Comparison of ENCODE assay signal across 20 cellular contexts in genomic region chr11:133137939-133138338, GRCh38.
A peak's percentile ranks its signal among the peaks of the same experiment; 100 is the strongest.
DNase-seq lines count a peak whose midpoint lies in the region; ATAC-seq and TF ChIP-seq lines count a peak whose summit lies in the region.
"Had no signal": no experiment of that assay in that cellular context is flagged by ENCODE, and none has a peak within 500 bp of the region (broad histone marks: within the 10 kb centered on the region; RNA-seq: fewer than 3 reads in every experiment).

No MANE protein-coding gene starts in this region.

- H3K36me3 Mint-ChIP-seq in endodermal cell (ENCODE audit: low read depth) = no peaks in the 10 kb centered on the region
- H3K36me3 Mint-ChIP-seq in CD8-positive, alpha-beta T cell = no peaks in the 10 kb centered on the region
- H3K36me3 Mint-ChIP-seq: CD4-positive, CD25-positive, alpha-beta regulatory T cell; CD8-positive, alpha-beta memory T cell had no signal

- peaks cover 20% of the 10 kb centered on the region for H3K27me3 ChIP-seq in endodermal cell (ENCODE audit: control insufficient read depth, insufficient read depth, low read length, poor library complexity, severe bottlenecking)
- H3K27me3 ChIP-seq in CD8-positive, alpha-beta T cell (ENCODE audit: insufficient read depth, low read length) = no peaks in the 10 kb centered on the region
- H3K27me3 ChIP-seq: BLaER1 had no signal

- no peaks in the 10 kb centered on the region for H3K4me1 ChIP-seq in endodermal cell (ENCODE audit: control insufficient read depth, insufficient read depth, low read length)
- H3K4me1 ChIP-seq in CD8-positive, alpha-beta T cell (ENCODE audit: insufficient read depth, low read length) = no peaks in the 10 kb centered on the region
- H3K4me1 ChIP-seq: BLaER1 had no signal

- peak; percentile 2 for DNase-seq in endodermal cell
- DNase-seq in occipital lobe (lab: John Stamatoyannopoulos, UW) = peak; percentile 40
- peak; percentile 45 for DNase-seq in superior temporal gyrus (ENCODE audit: extremely low spot score)
- DNase-seq in CD8-positive, alpha-beta T cell = no peak
- no peak for DNase-seq in NCI-H2029 (lab: John Stamatoyannopoulos, UW)
- DNase-seq in NK-92 treated with Interleukin-12 subunit alpha and Interleukin-12 subunit beta, amount 100 ng/mL, for 24 hours (lab: John Stamatoyannopoulos, UW) = no peak
- DNase-seq: CD4-positive, CD25-positive, alpha-beta regulatory T cell; CD8-positive, alpha-beta memory T cell; DMS 273 treated with DMSO at 0.1 percent for 48 hours; DMS79; EL; GDM1; GM23248; H9 had no signal

- H3K27ac ChIP-seq in cingulate gyrus (ENCODE audit: low read depth, low read length) (peak overlapping the region; percentile 7), endodermal cell (ENCODE audit: low read depth, low read length) (no peak overlapping the region)
- H3K27ac ChIP-seq in CD8-positive, alpha-beta T cell (ENCODE audit: low read depth, low read length) = no peak overlapping the region
- H3K27ac ChIP-seq: 22Rv1, BLaER1, C4-2B, GM23248 had no signal

- 87 to 93% methylated on average over 3 to 5 of the region's 5 CpGs for WGBS in endodermal cell (ENCODE audit: insufficient coverage in 1 of 2, insufficient read length in 1 of 2), 2 experiments

- no peak overlapping the region for H3K4me3 Mint-ChIP-seq in endodermal cell
- no peak overlapping the region for H3K4me3 Mint-ChIP-seq in CD8-positive, alpha-beta T cell
- H3K4me3 Mint-ChIP-seq: B cell; CD4-positive, CD25-positive, alpha-beta regulatory T cell; CD8-positive, alpha-beta memory T cell; H9 had no signal

- CTCF ChIA-PET in CD8-positive, alpha-beta T cell (lab: Charles Lee) = no interaction called here

- no peak overlapping the region for H3K4me3 ChIP-seq in endodermal cell (ENCODE audit: low read length)
- H3K4me3 ChIP-seq in CD8-positive, alpha-beta T cell (ENCODE audit: low read depth, low read length) = no peak overlapping the region
- H3K4me3 ChIP-seq: BLaER1, GM23248 had no signal

- no peak for TF ChIP-seq CTCF in endodermal cell (conservative IDR thresholded peaks at IDR 0.05)
- no peak for TF ChIP-seq CTCF in CD8-positive, alpha-beta T cell (IDR thresholded peaks at IDR 0.05)

- no peak overlapping the region for H3K9ac ChIP-seq in endodermal cell (ENCODE audit: extremely low read depth, low read length, poor library complexity, severe bottlenecking)
- H3K9ac ChIP-seq: BLaER1, GM23248 had no signal

- POLR2A ChIA-PET in CD8-positive, alpha-beta T cell (lab: Charles Lee) = no interaction called here

- H3K36me3 ChIP-seq in endodermal cell (ENCODE audit: control insufficient read depth, insufficient read depth, low read length) = no peaks in the 10 kb centered on the region
- no peaks in the 10 kb centered on the region for H3K36me3 ChIP-seq in CD8-positive, alpha-beta T cell (ENCODE audit: insufficient read depth, low read length)
- H3K36me3 ChIP-seq: BLaER1 had no signal

- no peaks in the 10 kb centered on the region for H3K9me3 ChIP-seq in endodermal cell (ENCODE audit: control insufficient read depth, low read length)
- no peaks in the 10 kb centered on the region for H3K9me3 ChIP-seq in CD8-positive, alpha-beta T cell (ENCODE audit: low read length)
- H3K9me3 ChIP-seq: BLaER1 had no signal

- no peak for ATAC-seq in CD8-positive, alpha-beta T cell
- ATAC-seq: HCT116 had no signal

- H3K27me3 Mint-ChIP-seq in endodermal cell (ENCODE audit: insufficient read depth) = peaks cover 33% of the 10 kb centered on the region
- H3K27me3 Mint-ChIP-seq in CD8-positive, alpha-beta T cell (ENCODE audit: low read depth) = peaks cover 6% of the 10 kb centered on the region
- H3K27me3 Mint-ChIP-seq: CD4-positive, CD25-positive, alpha-beta regulatory T cell; CD8-positive, alpha-beta memory T cell had no signal

- H3K9me3 Mint-ChIP-seq in endodermal cell = no peaks in the 10 kb centered on the region
- no peaks in the 10 kb centered on the region for H3K9me3 Mint-ChIP-seq in CD8-positive, alpha-beta T cell
- H3K9me3 Mint-ChIP-seq: CD8-positive, alpha-beta memory T cell had no signal

- H3K4me1 Mint-ChIP-seq in endodermal cell = peaks cover 2% of the 10 kb centered on the region
- H3K4me1 Mint-ChIP-seq in CD8-positive, alpha-beta T cell (ENCODE audit: low read depth) = no peaks in the 10 kb centered on the region
- H3K4me1 Mint-ChIP-seq: B cell; CD4-positive, CD25-positive, alpha-beta regulatory T cell; CD8-positive, alpha-beta memory T cell had no signal

- no peak overlapping the region for H3K27ac Mint-ChIP-seq in endodermal cell
- H3K27ac Mint-ChIP-seq in CD8-positive, alpha-beta T cell = no peak overlapping the region
- H3K27ac Mint-ChIP-seq: B cell; CD4-positive, CD25-positive, alpha-beta regulatory T cell; CD8-positive, alpha-beta memory T cell; H9 had no signal

- intact Hi-C loops in CD8-positive, alpha-beta T cell (cut with DNase I, micrococcal nuclease) = no loop called here

Comparison
In these comparisons a context has a peak if more than half of its experiments do, and no peak if none do; other contexts are left out.
1. DNase-seq: peak in endodermal cell (single experiment), occipital lobe (single experiment) and superior temporal gyrus (single experiment); none in CD8-positive, alpha-beta T cell (0 of 7), NCI-H2029 (single experiment) and NK-92 treated with Interleukin-12 subunit alpha and Interleukin-12 subunit beta, amount 100 ng/mL, for 24 hours (single experiment).